In genomic region chr2:237854295-237854694, GRCh38 we compare ENCODE assay signal across 22 cellular contexts. TPM values are rescaled to one million over a fixed set of nuclear protein-coding genes. Genes with fewer than 3 reads are reported as not detected.
DNase-seq lines count a peak whose midpoint lies in the region; ATAC-seq and TF ChIP-seq lines count a peak whose summit lies in the region.
"Had no signal": no experiment of that assay in that cellular context is flagged by ENCODE, and none has a peak within 500 bp of the region (broad histone marks: within the 10 kb centered on the region; RNA-seq: fewer than 3 reads in every experiment).

No MANE protein-coding gene starts in this region.

- H3K27me3 Mint-ChIP-seq in T-helper 17 cell = peaks cover 36% of the 10 kb centered on the region

- no peak for ATAC-seq in T-helper 17 cell
- ATAC-seq: A549 had no signal

- no peaks in the 10 kb centered on the region for H3K9me3 ChIP-seq in T-helper 17 cell (ENCODE audit: control insufficient read depth, low read length, poor library complexity, severe bottlenecking)
- H3K9me3 ChIP-seq: A549, BE2C, HAP-1 had no signal

- H3K4me3 Mint-ChIP-seq in T-helper 17 cell = no peak overlapping the region
- H3K4me3 Mint-ChIP-seq: CD14-positive monocyte; CD4-positive, alpha-beta T cell; CD8-positive, alpha-beta memory T cell; HFFc6 had no signal

- peak overlapping the region; percentile 47 for H3K27ac Mint-ChIP-seq in T-helper 17 cell
- H3K27ac Mint-ChIP-seq: CD14-positive monocyte; CD4-positive, alpha-beta T cell; CD8-positive, alpha-beta memory T cell; HFFc6 had no signal

- DNase-seq in NCI-H2029 treated with DMSO at 0.1 percent for 48 hours (lab: John Stamatoyannopoulos, UW) (peak; percentile 28), NCI-H2029 (lab: John Stamatoyannopoulos, UW) (no peak), T-helper 17 cell (no peak), GM10266 (ENCODE audit: extremely low spot score) (no peak), NCI-H187 (lab: John Stamatoyannopoulos, UW) (no peak)
- DNase-seq: 8988T; ACHN; AML-193; BE2C; CD4-positive, alpha-beta T cell; CD8-positive, alpha-beta memory T cell; DMS 273 treated with DMSO at 0.1 percent for 48 hours; DMS79; EL; GDM1; GOT3; HFFc6 had no signal

- H3K4me1 Mint-ChIP-seq in T-helper 17 cell = peaks cover 5% of the 10 kb centered on the region

- H3K36me3 Mint-ChIP-seq in T-helper 17 cell (ENCODE audit: low read depth) = peaks cover 2% of the 10 kb centered on the region
- H3K36me3 Mint-ChIP-seq: CD8-positive, alpha-beta memory T cell had no signal

- peak overlapping the region; percentile 52 for H3K27ac ChIP-seq in 22Rv1
- H3K27ac ChIP-seq: A549; BLaER1 treated with 17β-estradiol and CSF1 and Interleukin-3, amounts not matched to agents 10 nM and 100 nM had no signal

- TF ChIP-seq CTCF in 22Rv1 (IDR thresholded peaks at IDR 0.05) (no peak), GM10266 (IDR thresholded peaks at IDR 0.05; ENCODE audit: control insufficient read depth, insufficient read depth, low read depth, missing control alignments) (no peak)

RNA-seq across cellular contexts. Expression of gene RAMP1, which starts 5.1 kb away (rescaled TPM):
- 1 to 10 TPM in 1 of 2 donors, not detected in 1; 1.6 TPM for total RNA-seq in T-helper 17 cell
- total RNA-seq: CD4-positive, alpha-beta T cell had no signal

RNA-seq across cellular contexts. Expression of gene RBM44, which starts 55.7 kb away (rescaled TPM):
- 1 to 10 TPM; 2.2 to 4.0 TPM for total RNA-seq in T-helper 17 cell
